In the genomic region with DNA sequence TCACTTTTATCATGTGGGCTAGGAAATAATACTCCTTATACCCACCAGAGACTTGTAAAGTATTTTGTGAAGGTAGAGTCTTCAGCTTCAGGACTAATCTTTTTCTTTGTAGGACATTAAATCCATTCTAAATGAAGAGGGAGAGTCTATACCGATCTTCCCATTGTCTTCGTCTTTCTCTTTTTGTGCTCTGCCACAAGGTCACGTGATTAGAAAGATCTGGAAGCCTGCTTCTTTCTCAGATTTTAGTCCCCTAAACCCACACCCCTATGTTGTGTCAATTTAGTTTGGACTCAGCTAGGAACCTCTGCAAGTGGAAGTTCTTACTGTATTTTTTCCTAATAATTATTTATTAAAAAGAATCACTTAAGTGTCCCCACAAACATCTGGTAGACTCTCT, we compare ENCODE assay signal across 8 cellular contexts.
"Had no signal": no experiment of that assay in that cellular context is flagged by ENCODE, and none has a peak within 500 bp of the region (broad histone marks: within the 10 kb centered on the region; RNA-seq: fewer than 3 reads in every experiment).

No MANE protein-coding gene starts in this region.

- H3K27ac ChIP-seq: HL-60, KMS-11 had no signal

- ATAC-seq: GM23338 had no signal

- H3K27ac Mint-ChIP-seq: GM23338, H9 had no signal

- H3K4me2 ChIP-seq: GM23338, KMS-11 had no signal

- H3K4me3 ChIP-seq: GM23338 had no signal

- DNase-seq: H9, HCEC 1CT, IMR-90, Karpas-422, KBM-7 had no signal

- H2AFZ ChIP-seq: GM23338 had no signal

- H3K4me3 Mint-ChIP-seq: GM23338, H9 had no signal

- H3K9ac ChIP-seq: KMS-11 had no signal

- H3K9me3 Mint-ChIP-seq: GM23338, H9 had no signal
